9 cellular contexts compared by ENCODE assay signal in the genomic region with DNA sequence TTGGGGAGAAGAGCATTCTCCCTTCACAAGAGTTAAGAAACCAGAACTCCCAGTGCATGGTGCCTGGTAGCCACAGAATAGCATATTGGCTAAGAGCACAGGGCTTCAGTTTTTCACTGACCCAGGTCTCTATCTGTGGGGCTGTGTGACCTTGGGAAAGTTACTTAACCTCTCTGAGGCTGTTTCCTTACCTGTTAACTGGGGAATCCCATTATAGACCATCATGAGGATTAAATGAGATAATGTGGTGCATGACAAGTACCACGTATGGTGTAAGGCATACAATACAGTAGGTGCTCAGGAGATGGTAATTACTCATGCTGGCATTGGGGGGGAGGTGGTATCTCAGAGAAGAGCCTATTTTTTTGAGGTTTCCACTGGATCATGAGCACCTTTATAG. TPM values are rescaled to one million over a fixed set of nuclear protein-coding genes. Genes with fewer than 3 reads are reported as not detected.
"Had no signal": no experiment of that assay in that cellular context is flagged by ENCODE, and none has a peak within 500 bp of the region (broad histone marks: within the 10 kb centered on the region; RNA-seq: fewer than 3 reads in every experiment).

No MANE protein-coding gene starts in this region.

- H3K27ac Mint-ChIP-seq: GM23338 had no signal

- H3K4me3 Mint-ChIP-seq: GM23338 had no signal

- H3K4me3 ChIP-seq: GM23338, HAP-1 had no signal

- H3K9me3 ChIP-seq: HAP-1 had no signal

- H3K27ac ChIP-seq: HL-60, KMS-11 had no signal

- H3K4me1 ChIP-seq: HAP-1 had no signal

- H3K36me3 ChIP-seq: HAP-1 had no signal

- H3K4me2 ChIP-seq: GM23338, KMS-11 had no signal

- DNase-seq: H7, IMR-90, Karpas-422, KBM-7 had no signal

- H3K9me3 Mint-ChIP-seq: GM23338 had no signal

- H3K9ac ChIP-seq: KMS-11 had no signal

RNA-seq across cellular contexts. Expression of gene BEAN1, which starts 33.6 kb away (rescaled TPM):
- total RNA-seq: HT1080, IMR-90 had no signal
- polyA plus RNA-seq: IMR-90 had no signal
